ENCODE assay signal across 9 cellular contexts in the genomic region with DNA sequence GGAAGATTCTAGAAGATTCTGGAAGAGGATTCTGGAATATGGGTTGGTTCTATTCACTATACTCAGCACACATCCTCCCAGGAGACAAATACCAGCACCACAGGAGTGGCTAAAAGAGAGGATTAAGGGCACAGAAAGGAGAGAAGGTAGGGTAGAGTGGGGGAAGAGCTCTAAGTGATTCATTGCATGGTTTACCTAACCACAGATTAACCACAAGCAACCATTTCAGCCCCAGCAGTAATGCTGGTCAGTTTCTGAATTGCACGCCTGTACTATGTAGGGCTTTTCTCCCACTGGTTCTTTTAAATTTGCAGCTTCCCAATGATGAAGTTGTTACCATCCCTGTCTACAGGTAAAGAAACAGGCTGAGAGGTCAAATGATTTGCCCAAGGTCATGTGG.
DNase-seq lines count a peak whose midpoint lies in the region; ATAC-seq, FAIRE-seq and TF ChIP-seq lines count a peak whose summit lies in the region.
"Had no signal": no experiment of that assay in that cellular context is flagged by ENCODE, and none has a peak within 500 bp of the region (broad histone marks: within the 10 kb centered on the region; RNA-seq: fewer than 3 reads in every experiment).

No MANE protein-coding gene starts in this region.

- TF ChIP-seq CTCF in bronchial epithelial cell (IDR thresholded peaks at IDR 0.05; ENCODE audit: insufficient read depth, low read length, severe bottlenecking) (peak; percentile 34), dorsolateral prefrontal cortex (IDR thresholded peaks at IDR 0.05 in 54 of 56, conservative IDR thresholded peaks at IDR 0.05 in 2 of 56; ENCODE audit: low read depth in 1 of 56, partially characterized antibody in 56 of 56) (no peak)

- no peak overlapping the region for H3K4me3 ChIP-seq in bronchial epithelial cell (ENCODE audit: low read depth, low read length)
- H3K4me3 ChIP-seq in dorsolateral prefrontal cortex: no peak overlapping the region

- peak; percentile 89 for FAIRE-seq in bronchial epithelial cell (lab: Jason Lieb, UNC)
- FAIRE-seq: G401.6 had no signal

- intact Hi-C loops in dorsolateral prefrontal cortex (cut with DNase I): no loop called here

- DNase-seq in AG20443 (ENCODE audit: low spot score): peak; percentile 87
- DNase-seq in bronchial epithelial cell (ENCODE audit: low read depth): peak; percentile 75
- no peak for DNase-seq in NCI-H2081 (lab: John Stamatoyannopoulos, UW)
- no peak for DNase-seq in activated effector memory CD4-positive, alpha-beta T cell treated with Interleukin-2 at 50 U/mL for 16 hours
- DNase-seq in dorsolateral prefrontal cortex: no peak
- no peak for DNase-seq in cerebellum (ENCODE audit: low spot score)

- H3K27ac ChIP-seq in dorsolateral prefrontal cortex: no peak overlapping the region

- no peaks in the 10 kb centered on the region for H3K36me3 ChIP-seq in bronchial epithelial cell (ENCODE audit: control insufficient read depth, insufficient read depth, low read length)

- peaks cover 11% of the 10 kb centered on the region for H3K27me3 ChIP-seq in bronchial epithelial cell (ENCODE audit: control insufficient read depth, insufficient read depth, low read length)
- H3K27me3 ChIP-seq in dorsolateral prefrontal cortex: peaks cover 0 to 3% (median 0%) of the 10 kb centered on the region in 45 donors

- peak; percentile 89 for ATAC-seq in GM19452 (IDR thresholded peaks at IDR 0.05; ENCODE audit: unreplicated experiment)
- peak; percentile 93 for ATAC-seq in HG03565 (IDR thresholded peaks at IDR 0.05; ENCODE audit: unreplicated experiment)

Comparison
In these comparisons a context has a peak if more than half of its experiments do, and no peak if none do; other contexts are left out.
1. DNase-seq: peak in AG20443 (single experiment) and bronchial epithelial cell (single experiment); none in NCI-H2081 (0 of 2), activated effector memory CD4-positive, alpha-beta T cell treated with Interleukin-2 at 50 U/mL for 16 hours (single experiment), dorsolateral prefrontal cortex (0 of 10) and cerebellum (single experiment).